In the genomic region with DNA sequence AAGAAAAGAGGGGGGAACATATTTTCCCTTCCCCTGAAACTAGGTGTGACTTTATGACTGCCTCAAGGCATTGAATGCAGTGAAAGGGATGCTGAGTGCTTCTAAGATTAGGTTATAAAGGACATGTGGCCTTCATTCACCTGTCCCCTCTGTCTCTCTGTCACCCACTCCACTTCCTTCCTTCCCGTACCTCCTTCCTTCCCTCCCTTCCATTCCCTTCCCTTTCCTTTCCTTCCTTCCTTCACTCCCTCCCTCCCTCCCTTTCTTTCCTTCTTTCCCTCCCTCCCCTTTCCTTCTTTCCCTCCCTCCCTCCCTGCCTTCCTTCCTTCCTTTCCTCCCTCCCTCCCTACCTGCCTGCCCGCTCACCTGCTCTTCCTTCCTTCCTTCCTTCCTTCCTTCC, we compare ENCODE assay signal across 32 cellular contexts. TPM values are rescaled to one million over a fixed set of nuclear protein-coding genes. Genes with fewer than 3 reads are reported as not detected.
"Had no signal": no experiment of that assay in that cellular context is flagged by ENCODE, and none has a peak within 500 bp of the region (broad histone marks: within the 10 kb centered on the region; RNA-seq: fewer than 3 reads in every experiment).

No MANE protein-coding gene starts in this region.

- H3K9me3 Mint-ChIP-seq: immature natural killer cell; mesothelial cell of epicardium; naive B cell; natural killer cell; nephron progenitor cell; neural progenitor cell; stimulated activated memory B cell treated with anti-CD40 and anti-IgM and Interleukin-4, amounts not matched to agents 10 μg/mL and 1 μg/mL and 100 μg/mL, for 72 hours; stimulated activated naive CD8-positive, alpha-beta T cell treated with anti-CD3 and anti-CD28 coated beads, Interleukin-15, amount 100 ng/mL, for 72 hours; type B pancreatic cell had no signal

- H3K9me3 ChIP-seq: left lung, neutrophil, ovary, sigmoid colon, spleen, tibial nerve, vagina had no signal

- H3K4me1 ChIP-seq: vagina had no signal

- H3K4me3 Mint-ChIP-seq: immature natural killer cell; mesothelial cell of epicardium; naive B cell; nephron progenitor cell; neural progenitor cell; stimulated activated memory B cell treated with anti-CD40 and anti-IgM and Interleukin-4, amounts not matched to agents 10 μg/mL and 1 μg/mL and 100 μg/mL, for 72 hours; stimulated activated naive CD8-positive, alpha-beta T cell treated with anti-CD3 and anti-CD28 coated beads, Interleukin-15, amount 100 ng/mL, for 72 hours; type B pancreatic cell had no signal

- H3K4me2 ChIP-seq: neural progenitor cell had no signal

- FAIRE-seq: islet of Langerhans, kidney, small intestine had no signal

- H3K27ac Mint-ChIP-seq: mesothelial cell of epicardium; naive B cell; natural killer cell; nephron progenitor cell; progenitor cell of endocrine pancreas; stimulated activated memory B cell treated with anti-CD40 and anti-IgM and Interleukin-4, amounts not matched to agents 10 μg/mL and 1 μg/mL and 100 μg/mL, for 72 hours; stimulated activated naive CD8-positive, alpha-beta T cell treated with anti-CD3 and anti-CD28 coated beads, Interleukin-15, amount 100 ng/mL, for 72 hours had no signal

- H3K4me3 ChIP-seq: left lung, lung, neural progenitor cell, ovary, sigmoid colon, spleen, tibial nerve, vagina had no signal

- H3K27ac ChIP-seq: left lung, neural progenitor cell, ovary, sigmoid colon, spleen, tibial nerve, vagina had no signal

- H3K36me3 ChIP-seq: left lung, neural progenitor cell, neutrophil, ovary, sigmoid colon, spleen, tibial nerve, vagina had no signal

- ATAC-seq: left colon; left lung; natural killer cell; right cardiac atrium; stimulated activated memory B cell treated with anti-CD40 and anti-IgM and Interleukin-4, amounts not matched to agents 10 μg/mL and 1 μg/mL and 100 μg/mL, for 72 hours; stimulated activated naive CD8-positive, alpha-beta T cell treated with anti-CD3 and anti-CD28 coated beads, Interleukin-15, amount 100 ng/mL, for 72 hours had no signal

- DNase-seq: hypothalamus; immature natural killer cell; left colon; left lung; mesendoderm; naive B cell; natural killer cell; nephron progenitor cell; occipital lobe; retina; right cardiac atrium; sigmoid colon; small intestine; spleen; stimulated activated CD4-positive, alpha-beta T cell treated with anti-CD3 and anti-CD28 coated beads, Interleukin-4, amount 100 ng/mL, for 24 hours; stimulated activated naive CD4-positive, alpha-beta T cell treated with Interleukin-2 at 50 U/mL for 16 hours; stimulated activated naive CD8-positive, alpha-beta T cell treated with anti-CD3 and anti-CD28 coated beads, Interleukin-15, amount 100 ng/mL, for 72 hours; substantia nigra had no signal

- H3K27me3 ChIP-seq: left lung, neutrophil, ovary, sigmoid colon, spleen, tibial nerve, vagina had no signal

- H3K9ac ChIP-seq: neural progenitor cell had no signal

- H3K36me3 Mint-ChIP-seq: immature natural killer cell; mesothelial cell of epicardium; naive B cell; natural killer cell; neural progenitor cell; stimulated activated memory B cell treated with anti-CD40 and anti-IgM and Interleukin-4, amounts not matched to agents 10 μg/mL and 1 μg/mL and 100 μg/mL, for 72 hours; type B pancreatic cell had no signal

RNA-seq across cellular contexts. Expression of a gene that starts 35.1 kb away (rescaled TPM):
- total RNA-seq: mononuclear cell, natural killer cell, occipital lobe, progenitor cell of endocrine pancreas, temporal lobe had no signal
- polyA plus RNA-seq: immature natural killer cell had no signal
